16 cellular contexts compared by ENCODE assay signal in the genomic region with DNA sequence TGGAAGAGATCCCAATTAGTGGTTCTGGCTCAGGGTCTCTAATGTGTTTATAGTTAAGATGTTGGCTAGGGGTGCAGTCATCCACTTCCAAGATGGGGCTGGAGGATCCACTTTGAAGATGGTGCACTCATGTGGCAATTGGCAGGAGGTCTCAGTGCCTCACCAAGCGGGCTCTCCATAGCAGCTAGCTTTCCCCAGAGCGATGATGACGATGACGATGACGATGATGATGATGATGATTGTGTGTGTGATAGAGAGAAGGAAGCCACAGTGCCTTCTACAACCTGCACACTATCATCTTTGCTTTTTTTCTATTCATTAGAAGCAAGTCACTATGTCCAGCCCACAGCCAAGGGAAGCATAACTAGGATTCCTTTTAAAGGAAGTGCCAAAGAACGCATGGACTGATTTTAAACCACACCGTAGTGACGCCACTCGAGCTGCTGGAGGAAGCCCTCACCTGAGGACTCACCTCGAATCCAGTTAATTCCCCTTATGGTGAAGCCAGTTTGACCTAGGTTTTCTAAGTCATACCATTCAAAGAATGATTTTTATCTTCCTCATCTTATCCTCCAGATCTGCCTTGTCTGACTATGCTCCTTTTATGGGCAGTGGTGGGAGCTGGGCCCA. TPM values are rescaled to one million over a fixed set of nuclear protein-coding genes. Genes with fewer than 3 reads are reported as not detected.
DNase-seq lines count a peak whose midpoint lies in the region; ATAC-seq, FAIRE-seq and TF ChIP-seq lines count a peak whose summit lies in the region.
"Had no signal": no experiment of that assay in that cellular context is flagged by ENCODE, and none has a peak within 500 bp of the region (broad histone marks: within the 10 kb centered on the region; RNA-seq: fewer than 3 reads in every experiment).

No MANE protein-coding gene starts in this region.

- H3K36me3 ChIP-seq in IMR-90 (ENCODE audit: control insufficient read depth, insufficient read depth, low read length) (no peaks in the 10 kb centered on the region), K562 (ENCODE audit: control insufficient read depth, insufficient read depth, low read length) (no peaks in the 10 kb centered on the region), uterus (no peaks in the 10 kb centered on the region)
- H3K36me3 ChIP-seq: BLaER1 treated with 17β-estradiol and CSF1 and Interleukin-3, amounts not matched to agents 10 nM and 100 nM had no signal

- CTCF ChIA-PET in IMR-90 (lab: Yijun Ruan, JAX) (interaction anchor here (0.6 kb wide), 1 partner anchor 71 kb away, joined by 3 read pairs; no protein-coding TSS in a partner anchor), K562 (lab: Yijun Ruan, JAX; ENCODE audit: low intra/inter-chr PET ratio) (interaction anchor here (0.7 to 1.0 kb wide), 2 partner anchors 138 kb away, joined by 3 to 6 read pairs; no protein-coding TSS in a partner anchor)

- no CpG with 5 or more reads among the region's 10 CpGs for WGBS in IMR-90 (ENCODE audit: extremely low coverage in 2 of 2, insufficient read length in 1 of 2), 2 experiments
- WGBS in K562 (ENCODE audit: insufficient coverage, low coverage, missing lambda C conversion rate) = 58% methylated on average over 10 of the region's 10 CpGs

- H3K4me3 Mint-ChIP-seq in mesothelial cell of epicardium = no peak overlapping the region
- H3K4me3 Mint-ChIP-seq: CD4-positive, alpha-beta memory T cell had no signal

- H3K4ac ChIP-seq in IMR-90 (ENCODE audit: low read depth, low read length) = peak overlapping the region; percentile 29; the same call in 1 of the 2 replicates

- intact Hi-C loops in IMR-90 (cut with micrococcal nuclease) = no loop called here
- intact Hi-C loops in K562 (cut with micrococcal nuclease) = loop anchor here (5.0 kb wide), 1 partner anchor 55 kb away; a partner anchor contains a TSS
- intact Hi-C loops in uterus (cut with DNase I; ENCODE audit: low total_unique reads) = no loop called here

- 0 out of 2 replicates have a peak overlapping the region, but pooled peaks have one; percentile 29 for H3K14ac ChIP-seq in IMR-90 (replicated peaks; ENCODE audit: low read depth, low read length)

- peaks cover 3% of the 10 kb centered on the region for H3K9me3 Mint-ChIP-seq in mesothelial cell of epicardium
- H3K9me3 Mint-ChIP-seq: CD4-positive, alpha-beta memory T cell had no signal

- peaks cover 12% of the 10 kb centered on the region for H3K4me1 ChIP-seq in IMR-90 (ENCODE audit: control insufficient read depth, insufficient read depth, low read length)
- H3K4me1 ChIP-seq in K562 (replicated peaks in 1 of 2; ENCODE audit: control insufficient read depth in 2 of 2, insufficient read depth in 2 of 2, low read length in 2 of 2) = peaks cover 13 to 26% of the 10 kb centered on the region in 2 experiments
- peaks cover 0 to 9% of the 10 kb centered on the region in 2 donors for H3K4me1 ChIP-seq in uterus

- H3K4me3 ChIP-seq in IMR-90 (ENCODE audit: insufficient read depth, low read depth, low read length) = no peak overlapping the region
- no peak overlapping the region for H3K4me3 ChIP-seq in K562
- H3K4me3 ChIP-seq in uterus = no peak overlapping the region
- H3K4me3 ChIP-seq: BLaER1 treated with 17β-estradiol and CSF1 and Interleukin-3, amounts not matched to agents 10 nM and 100 nM; GM12878 had no signal

- H3K9me1 ChIP-seq in IMR-90 (ENCODE audit: insufficient read depth, low read length) (peaks cover 8% of the 10 kb centered on the region; the same call in 1 of the 2 replicates), K562 (ENCODE audit: control insufficient read depth, insufficient read depth, low read length) (no peaks in the 10 kb centered on the region)

- no peak overlapping the region for H4K5ac ChIP-seq in IMR-90 (ENCODE audit: low read depth, low read length)

- TF ChIP-seq CTCF in IMR-90 (conservative IDR thresholded peaks at IDR 0.05; ENCODE audit: low read depth, low read length) (no peak), K562 (IDR thresholded peaks at IDR 0.05 in 2 of 3, conservative IDR thresholded peaks at IDR 0.05 in 1 of 3; ENCODE audit: insufficient read depth in 2 of 3, low read depth in 1 of 3, low read length in 3 of 3) (no peak), mesothelial cell of epicardium (IDR thresholded peaks at IDR 0.05; ENCODE audit: unreplicated experiment) (no peak), uterus (IDR thresholded peaks at IDR 0.05) (no peak)

- POLR2A ChIA-PET in IMR-90 (lab: Charles Lee; ENCODE audit: unreplicated experiment) (no interaction called here), K562 (lab: Yijun Ruan, JAX) (interaction anchor here (1.0 kb wide), 1 partner anchor 53 kb away, joined by 5 read pairs; a partner anchor contains a TSS)

- H2AFZ ChIP-seq in IMR-90 (replicated peaks; ENCODE audit: low read length, poor library complexity) (no peak overlapping the region), K562 (ENCODE audit: low read depth, low read length) (no peak overlapping the region)

- H4K91ac ChIP-seq in IMR-90 (ENCODE audit: insufficient read depth, low read depth, low read length) = peak overlapping the region; percentile 49; the same call in 1 of the 2 replicates

- H2BK120ac ChIP-seq in IMR-90 (ENCODE audit: low read depth, low read length) = no peak overlapping the region

- H3K23ac ChIP-seq in IMR-90 (ENCODE audit: low read depth, low read length) = 0 out of 2 replicates have a peak overlapping the region, but pooled peaks have one; percentile 7

- H2BK20ac ChIP-seq in IMR-90 (ENCODE audit: low read depth, low read length) = 0 out of 2 replicates have a peak overlapping the region, but pooled peaks have one; percentile 5

- ATAC-seq in IMR-90 (ENCODE audit: low read depth) = no peak
- ATAC-seq in K562 = no peak
- no peak for ATAC-seq in GM19035 (IDR thresholded peaks at IDR 0.05; ENCODE audit: unreplicated experiment)
- no peak for ATAC-seq in left lobe of liver
- ATAC-seq: GM12878 had no signal

- no peaks in the 10 kb centered on the region for H3K36me3 Mint-ChIP-seq in mesothelial cell of epicardium
- H3K36me3 Mint-ChIP-seq: CD4-positive, alpha-beta memory T cell had no signal

- peaks cover 6 to 14% of the 10 kb centered on the region in 2 experiments; a peak in 3 of 4 replicates for H3K79me1 ChIP-seq in IMR-90 (ENCODE audit: low read depth in 1 of 2, low read length in 2 of 2)

- TF ChIP-seq POLR2A in IMR-90 (IDR thresholded peaks at IDR 0.05; ENCODE audit: low read depth, low read length) (no peak), K562 (conservative IDR thresholded peaks at IDR 0.05) (no peak), uterus (IDR thresholded peaks at IDR 0.05) (no peak)

- no peak overlapping the region for H2BK5ac ChIP-seq in IMR-90 (ENCODE audit: low read depth, low read length, poor library complexity, severe bottlenecking)

- no peak overlapping the region for H4K8ac ChIP-seq in IMR-90 (ENCODE audit: low read depth in 2 of 2, low read length in 2 of 2)

- no peaks in the 10 kb centered on the region for H3K9me3 ChIP-seq in IMR-90 (ENCODE audit: control insufficient read depth, insufficient read depth, low read length)
- H3K9me3 ChIP-seq in K562 (replicated peaks; ENCODE audit: control insufficient read depth, insufficient read depth, low read depth, low read length) = no peaks in the 10 kb centered on the region
- H3K9me3 ChIP-seq in uterus = no peaks in the 10 kb centered on the region

- peak overlapping the region; percentile 37 for H2AK9ac ChIP-seq in IMR-90 (replicated peaks; ENCODE audit: low read depth, low read length, poor library complexity)

- H4K20me1 ChIP-seq in IMR-90 (ENCODE audit: insufficient read depth, low read length) = no peaks in the 10 kb centered on the region; the same call in 1 of the 2 replicates
- H4K20me1 ChIP-seq in K562 (replicated peaks; ENCODE audit: control insufficient read depth, insufficient read depth, low read length) = no peaks in the 10 kb centered on the region
- H4K20me1 ChIP-seq: BLaER1 treated with 17β-estradiol and CSF1 and Interleukin-3, amounts not matched to agents 10 nM and 100 nM had no signal

- in situ Hi-C loops in IMR-90 (cut with MboI; ENCODE audit: low sequenced_read_pairs) (loop anchor here (5.0 kb wide), 2 partner anchors 45 to 145 kb away; no protein-coding TSS in a partner anchor), K562 (cut with MboI) (no loop called here)

- peaks cover 13% of the 10 kb centered on the region for H3K4me1 Mint-ChIP-seq in mesothelial cell of epicardium

- peaks cover 2% of the 10 kb centered on the region for H3K27me3 Mint-ChIP-seq in mesothelial cell of epicardium (ENCODE audit: low read depth)
- H3K27me3 Mint-ChIP-seq: CD4-positive, alpha-beta memory T cell had no signal

- dilution Hi-C loops in IMR-90 (cut with HindIII; ENCODE audit: low sequenced_read_pairs, unreplicated experiment) = no loop called here

- no peak overlapping the region for H3K18ac ChIP-seq in IMR-90 (ENCODE audit: low read depth, low read length)

- DNase-seq in CD1c-positive myeloid dendritic cell (ENCODE audit: extremely low spot score) = peak; percentile 10
- no peak for DNase-seq in IMR-90
- no peak for DNase-seq in K562 (ENCODE audit: extremely low read depth in 1 of 4, low spot score in 3 of 4)
- no peak for DNase-seq in mesothelial cell of epicardium (ENCODE audit: low spot score in 2 of 2, unreplicated experiment in 2 of 2)
- no peak for DNase-seq in GM19238 (ENCODE audit: insufficient read length, low spot score)
- DNase-seq in left lobe of liver (ENCODE audit: low spot score) = no peak
- no peak for DNase-seq in uterus
- DNase-seq: ACHN; CD4-positive, alpha-beta memory T cell; DMS79; HCEC 1CT had no signal

- H3K9ac ChIP-seq in IMR-90 (ENCODE audit: low read depth, low read length) = no peak overlapping the region
- H3K9ac ChIP-seq in K562 (ENCODE audit: insufficient read depth in 1 of 2, low read depth in 2 of 2, low read length in 2 of 2) = no peak overlapping the region
- H3K9ac ChIP-seq: BLaER1 treated with 17β-estradiol and CSF1 and Interleukin-3, amounts not matched to agents 10 nM and 100 nM had no signal

- TF ChIP-seq RAD21 in IMR-90 (IDR thresholded peaks at IDR 0.05; ENCODE audit: low read length) (no peak), K562 (CRISPR knock-in tag; conservative IDR thresholded peaks at IDR 0.05 in 1 of 2, IDR thresholded peaks at IDR 0.05 in 1 of 2) (no peak)

- H3K79me2 ChIP-seq in K562 (ENCODE audit: control insufficient read depth, insufficient read depth, low read length) = no peaks in the 10 kb centered on the region

- H3K27ac Mint-ChIP-seq in mesothelial cell of epicardium = peak overlapping the region; percentile 0

- BruUV-seq in IMR-90 (replicated peaks; lab: Mats Ljungman, UMichigan) = no TSS peak
- BruUV-seq in K562 (replicated peaks; lab: Mats Ljungman, UMichigan) = no TSS peak

- H3K27me3 ChIP-seq in IMR-90 (ENCODE audit: control insufficient read depth, insufficient read depth, low read length) = no peaks in the 10 kb centered on the region
- H3K27me3 ChIP-seq in K562 (ENCODE audit: control insufficient read depth in 2 of 2, insufficient read depth in 2 of 2, low read length in 2 of 2) = no peaks in the 10 kb centered on the region; a peak in 1 of 5 replicates
- H3K27me3 ChIP-seq in uterus = no peaks in the 10 kb centered on the region
- H3K27me3 ChIP-seq: BLaER1 treated with 17β-estradiol and CSF1 and Interleukin-3, amounts not matched to agents 10 nM and 100 nM had no signal

- no peak for TF ChIP-seq EP300 in K562 (IDR thresholded peaks at IDR 0.05; ENCODE audit: low read length)

- no peak overlapping the region for H3K4me2 ChIP-seq in IMR-90 (ENCODE audit: low read depth, low read length)
- H3K4me2 ChIP-seq in K562 (ENCODE audit: insufficient read depth, low read length) = no peak overlapping the region

- no peak overlapping the region for H3K27ac ChIP-seq in IMR-90 (ENCODE audit: insufficient read depth, low read length)
- no peak overlapping the region for H3K27ac ChIP-seq in K562 (ENCODE audit: extremely low read depth, low read depth, low read length)
- no peak overlapping the region for H3K27ac ChIP-seq in uterus

- no peak overlapping the region for H3K56ac ChIP-seq in IMR-90 (ENCODE audit: extremely low read depth, insufficient read depth, low read length)

- no peak for FAIRE-seq in K562 (lab: Jason Lieb, UNC)
- FAIRE-seq: GM12878, GM19239, HTR-8/SVneo had no signal

- peak overlapping the region; percentile 78; the same call in 1 of the 2 replicates for H2AK5ac ChIP-seq in IMR-90 (ENCODE audit: low read depth, low read length)

- peak overlapping the region; percentile 27; the same call in 1 of the 3 replicates for H2BK15ac ChIP-seq in IMR-90 (ENCODE audit: low read depth, low read length)

RNA-seq across cellular contexts. Expression of a gene that starts 49.4 kb away (rescaled TPM):
- total RNA-seq in IMR-90 (2012; rRNA removed) (13.6 and 24.2 TPM in 2 replicates), K562 (2014; rRNA removed) (54.5 and 59.4 TPM in 2 replicates), K562 (2014; rRNA removed; fragmentation: Illumina TruSeq; extraction: Trizol) (81.0 and 89.6 TPM in 2 replicates), K562 (2015; rRNA removed; fragmentation: Illumina TruSeq; extraction: Trizol) (86.4 and 86.7 TPM in 2 replicates), K562 (2021) (200 and 225 TPM in 2 replicates), mesothelial cell of epicardium (206 to 219 TPM (median 219 TPM) in 3 replicates), left lobe of liver (43.7 TPM), uterus (100 to 1,000 TPM in 2 of 4 donors, 10 to 100 TPM in 2; 92.6 to 177 (median 129) TPM)
- polyA plus RNA-seq in IMR-90 (2012; rRNA removed) (82.7 and 94.1 TPM in 2 replicates), K562 (2011; rRNA removed) (76.5 and 152 TPM in 2 replicates), K562 (2014; fragmentation: Illumina TruSeq; extraction: Trizol) (152 and 179 TPM in 2 replicates), K562 (2014; fragmentation: Nextera tagmentation; extraction: Ambion mirVana) (100 to 1,000 TPM; 115 to 268 TPM), K562 (2014; rRNA removed) (112 and 141 TPM in 2 replicates)
- 25.6 and 28.1 TPM in 2 replicates for polyA plus RNA-seq in IMR-90 (2012; cell fraction: cytosol; rRNA removed)
- polyA plus RNA-seq in IMR-90 (2012; cell fraction: nucleus; rRNA removed; ENCODE audit: low replicate concordance) = 70.9 and 209 TPM in 2 replicates
- total RNA-seq in K562 (2011; cell fraction: chromatin; rRNA removed; ENCODE audit: low replicate concordance) = 217 and 656 TPM in 2 replicates
- 132 and 167 TPM in 2 replicates for total RNA-seq in K562 (2011; cell fraction: nucleolus; rRNA removed)
- 277 and 407 TPM in 2 replicates for total RNA-seq in K562 (2011; cell fraction: nucleoplasm; rRNA removed)
- 38.3 and 58.6 TPM in 2 replicates for polyA plus RNA-seq in K562 (2011; cell fraction: cytosol; rRNA removed)
- 322 and 323 TPM in 2 replicates for polyA plus RNA-seq in K562 (2011; cell fraction: nucleus; rRNA removed)
- polyA plus RNA-seq in K562 (2012) = 92.3 and 93.9 TPM in 2 replicates
- 132 and 178 TPM in 2 replicates for polyA minus RNA-seq in K562 (2011; rRNA and poly(A)+ RNA removed)
- 73.1 and 83.0 TPM in 2 replicates for polyA minus RNA-seq in K562 (2011; cell fraction: cytosol; rRNA and poly(A)+ RNA removed)
- polyA minus RNA-seq in K562 (2011; cell fraction: nucleus; rRNA and poly(A)+ RNA removed) = 176 and 371 TPM in 2 replicates

RNA-seq across cellular contexts. Expression of a gene that starts 52.8 kb away (rescaled TPM):
- total RNA-seq in IMR-90 (2012; rRNA removed) = 392 and 524 TPM in 2 replicates
- 194 and 242 TPM in 2 replicates for polyA plus RNA-seq in IMR-90 (2012; rRNA removed)
- polyA plus RNA-seq in IMR-90 (2012; cell fraction: cytosol; rRNA removed) = 181 and 264 TPM in 2 replicates
- polyA plus RNA-seq in IMR-90 (2012; cell fraction: nucleus; rRNA removed; ENCODE audit: low replicate concordance) = 149 and 183 TPM in 2 replicates
- 12.8 and 26.9 TPM in 2 replicates for total RNA-seq in K562 (2011; cell fraction: chromatin; rRNA removed; ENCODE audit: low replicate concordance)
- total RNA-seq in K562 (2011; cell fraction: nucleolus; rRNA removed) = 9.8 and 13.6 TPM in 2 replicates
- total RNA-seq in K562 (2011; cell fraction: nucleoplasm; rRNA removed) = 20.3 and 22.9 TPM in 2 replicates
- 31.8 and 34.6 TPM in 2 replicates for total RNA-seq in K562 (2014; rRNA removed)
- 58.3 and 71.7 TPM in 2 replicates for total RNA-seq in K562 (2014; rRNA removed; fragmentation: Illumina TruSeq; extraction: Trizol)
- 35.6 and 39.1 TPM in 2 replicates for total RNA-seq in K562 (2015; rRNA removed; fragmentation: Illumina TruSeq; extraction: Trizol)
- total RNA-seq in K562 (2021) = 64.5 and 67.5 TPM in 2 replicates
- polyA plus RNA-seq in K562 (2011; rRNA removed) = 21.0 and 22.9 TPM in 2 replicates
- 7.4 and 14.6 TPM in 2 replicates for polyA plus RNA-seq in K562 (2011; cell fraction: cytosol; rRNA removed)
- polyA plus RNA-seq in K562 (2011; cell fraction: nucleus; rRNA removed) = 6.9 and 12.6 TPM in 2 replicates
- polyA plus RNA-seq in K562 (2012) = 37.3 and 89.5 TPM in 2 replicates
- 52.6 and 58.3 TPM in 2 replicates for polyA plus RNA-seq in K562 (2014; fragmentation: Illumina TruSeq; extraction: Trizol)
- polyA plus RNA-seq in K562 (2014; fragmentation: Nextera tagmentation; extraction: Ambion mirVana) = 10 to 100 TPM; 16.0 to 18.9 TPM
- polyA plus RNA-seq in K562 (2014; rRNA removed) = 33.8 and 38.4 TPM in 2 replicates
- polyA minus RNA-seq in K562 (2011; rRNA and poly(A)+ RNA removed) = 15.9 and 25.4 TPM in 2 replicates
- 13.6 and 16.5 TPM in 2 replicates for polyA minus RNA-seq in K562 (2011; cell fraction: cytosol; rRNA and poly(A)+ RNA removed)
- polyA minus RNA-seq in K562 (2011; cell fraction: nucleus; rRNA and poly(A)+ RNA removed) = 8.1 and 16.3 TPM in 2 replicates
- 135 to 136 TPM (median 135 TPM) in 3 replicates for total RNA-seq in mesothelial cell of epicardium
- 54.4 TPM for total RNA-seq in left lobe of liver
- total RNA-seq in uterus = 100 to 1,000 TPM; 294 to 434 (median 374) TPM
